1 cellular context compared by ENCODE assay signal in the genomic region with DNA sequence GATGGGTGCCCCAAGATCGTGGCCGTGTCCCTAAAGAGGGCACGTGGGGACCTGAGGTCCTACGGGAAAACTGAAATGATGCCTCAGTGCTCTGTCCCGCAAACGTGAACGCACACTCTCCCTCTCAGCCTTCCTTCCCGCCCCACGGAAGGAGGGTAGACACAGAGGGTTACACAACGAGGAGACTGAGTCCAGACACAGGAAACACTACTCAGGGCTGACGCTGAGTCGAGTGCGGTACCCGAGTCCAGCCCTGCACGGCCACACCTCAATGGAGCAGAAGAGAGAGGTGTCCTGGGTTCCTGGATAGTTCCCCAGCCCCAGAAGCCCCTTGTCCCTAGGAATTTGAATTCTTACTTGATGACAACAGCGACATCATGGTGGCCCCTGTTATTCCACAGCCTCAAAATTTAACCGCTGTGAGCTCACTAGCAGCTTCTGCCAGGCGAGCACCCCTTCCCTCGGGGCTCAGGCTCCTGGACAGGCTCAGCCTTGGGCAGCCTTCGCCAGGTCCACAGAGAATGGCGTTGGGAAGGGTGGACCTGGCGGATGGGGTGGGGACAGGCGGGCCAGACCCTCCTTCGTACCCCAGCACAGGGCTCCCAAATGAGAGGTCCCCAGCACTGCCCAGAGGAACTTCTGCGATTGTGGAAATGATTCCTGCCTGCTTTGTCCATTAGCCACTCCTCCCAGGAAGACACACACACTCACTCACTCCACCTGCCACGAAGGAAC.
A peak's percentile ranks its signal among the peaks of the same experiment; 100 is the strongest.
TF ChIP-seq lines count a peak whose summit lies in the region.

No MANE protein-coding gene starts in this region.

TF ChIP-seq in HepG2, 621 proteins besides CTCF, POLR2A, EP300 and RAD21 (continued from another document and continues in another):
- TF ChIP-seq SNAPC4 (CRISPR knock-in tag; IDR thresholded peaks at IDR 0.05) = 0 out of 2 replicates have a peak, but pooled peaks have one; percentile 9
- TF ChIP-seq ZNF101 (CRISPR knock-in tag; IDR thresholded peaks at IDR 0.05; ENCODE audit: borderline replicate concordance, low read depth) = no peak
- TF ChIP-seq PRPF4 (IDR thresholded peaks at IDR 0.05; ENCODE audit: low read depth, low read length, poor library complexity, severe bottlenecking) = no peak
- TF ChIP-seq NRL (CRISPR knock-in tag; IDR thresholded peaks at IDR 0.05; ENCODE audit: borderline replicate concordance) = no peak
- TF ChIP-seq, protein P1, sequence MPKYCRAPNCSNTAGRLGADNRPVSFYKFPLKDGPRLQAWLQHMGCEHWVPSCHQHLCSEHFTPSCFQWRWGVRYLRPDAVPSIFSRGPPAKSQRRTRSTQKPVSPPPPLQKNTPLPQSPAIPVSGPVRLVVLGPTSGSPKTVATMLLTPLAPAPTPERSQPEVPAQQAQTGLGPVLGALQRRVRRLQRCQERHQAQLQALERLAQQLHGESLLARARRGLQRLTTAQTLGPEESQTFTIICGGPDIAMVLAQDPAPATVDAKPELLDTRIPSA (CRISPR knock-in tag; IDR thresholded peaks at IDR 0.05; ENCODE audit: borderline replicate concordance) = no peak
- TF ChIP-seq E2F5 (CRISPR knock-in tag; conservative IDR thresholded peaks at IDR 0.05) = 0 out of 2 replicates have a peak, but pooled peaks have one; percentile 15
- TF ChIP-seq THAP9 (CRISPR knock-in tag; IDR thresholded peaks at IDR 0.05; ENCODE audit: borderline replicate concordance) = no peak; the same call in 1 of the 2 replicates
- TF ChIP-seq, protein P2, sequence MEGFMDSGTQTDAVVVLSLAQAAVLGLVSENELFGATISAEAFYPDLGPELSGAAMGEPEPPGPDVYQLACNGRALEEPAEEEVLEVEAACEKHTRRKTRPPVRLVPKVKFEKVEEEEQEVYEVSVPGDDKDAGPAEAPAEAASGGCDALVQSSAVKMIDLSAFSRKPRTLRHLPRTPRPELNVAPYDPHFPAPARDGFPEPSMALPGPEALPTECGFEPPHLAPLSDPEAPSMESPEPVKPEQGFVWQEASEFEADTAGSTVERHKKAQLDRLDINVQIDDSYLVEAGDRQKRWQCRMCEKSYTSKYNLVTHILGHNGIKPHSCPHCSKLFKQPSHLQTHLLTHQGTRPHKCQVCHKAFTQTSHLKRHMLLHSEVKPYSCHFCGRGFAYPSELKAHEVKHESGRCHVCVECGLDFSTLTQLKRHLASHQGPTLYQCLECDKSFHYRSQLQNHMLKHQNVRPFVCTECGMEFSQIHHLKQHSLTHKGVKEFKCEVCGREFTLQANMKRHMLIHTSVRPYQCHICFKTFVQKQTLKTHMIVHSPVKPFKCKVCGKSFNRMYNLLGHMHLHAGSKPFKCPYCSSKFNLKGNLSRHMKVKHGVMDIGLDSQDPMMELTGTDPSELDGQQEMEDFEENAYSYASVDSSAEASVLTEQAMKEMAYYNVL (CRISPR knock-in tag; IDR thresholded peaks at IDR 0.05; ENCODE audit: borderline replicate concordance) = no peak
- no peak for TF ChIP-seq MAFG (CRISPR knock-in tag; IDR thresholded peaks at IDR 0.05)
- no peak for TF ChIP-seq ZNF644 (CRISPR knock-in tag; IDR thresholded peaks at IDR 0.05; ENCODE audit: low read depth)
- no peak; the same call in 1 of the 2 replicates for TF ChIP-seq ZNF724P (CRISPR knock-in tag; IDR thresholded peaks at IDR 0.05; ENCODE audit: borderline replicate concordance)
- TF ChIP-seq, protein P3, sequence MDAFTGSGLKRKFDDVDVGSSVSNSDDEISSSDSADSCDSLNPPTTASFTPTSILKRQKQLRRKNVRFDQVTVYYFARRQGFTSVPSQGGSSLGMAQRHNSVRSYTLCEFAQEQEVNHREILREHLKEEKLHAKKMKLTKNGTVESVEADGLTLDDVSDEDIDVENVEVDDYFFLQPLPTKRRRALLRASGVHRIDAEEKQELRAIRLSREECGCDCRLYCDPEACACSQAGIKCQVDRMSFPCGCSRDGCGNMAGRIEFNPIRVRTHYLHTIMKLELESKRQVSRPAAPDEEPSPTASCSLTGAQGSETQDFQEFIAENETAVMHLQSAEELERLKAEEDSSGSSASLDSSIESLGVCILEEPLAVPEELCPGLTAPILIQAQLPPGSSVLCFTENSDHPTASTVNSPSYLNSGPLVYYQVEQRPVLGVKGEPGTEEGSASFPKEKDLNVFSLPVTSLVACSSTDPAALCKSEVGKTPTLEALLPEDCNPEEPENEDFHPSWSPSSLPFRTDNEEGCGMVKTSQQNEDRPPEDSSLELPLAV (CRISPR knock-in tag; conservative IDR thresholded peaks at IDR 0.05; ENCODE audit: low read depth) = no peak
- no peak for TF ChIP-seq PRMT3 (CRISPR knock-in tag; IDR thresholded peaks at IDR 0.05; ENCODE audit: borderline replicate concordance, low read depth)
- TF ChIP-seq ZNF224 (CRISPR knock-in tag; IDR thresholded peaks at IDR 0.05) = 0 out of 2 replicates have a peak, but pooled peaks have one; percentile 13
- TF ChIP-seq ZNF580 (CRISPR knock-in tag; IDR thresholded peaks at IDR 0.05; ENCODE audit: borderline replicate concordance, low read depth) = no peak
- no peak for TF ChIP-seq ZMYM2 (CRISPR knock-in tag; IDR thresholded peaks at IDR 0.05)
- no peak for TF ChIP-seq SMYD3 (CRISPR knock-in tag; IDR thresholded peaks at IDR 0.05)
- no peak for TF ChIP-seq ZFP82 (CRISPR knock-in tag; IDR thresholded peaks at IDR 0.05; ENCODE audit: borderline replicate concordance)
- TF ChIP-seq, protein P4, sequence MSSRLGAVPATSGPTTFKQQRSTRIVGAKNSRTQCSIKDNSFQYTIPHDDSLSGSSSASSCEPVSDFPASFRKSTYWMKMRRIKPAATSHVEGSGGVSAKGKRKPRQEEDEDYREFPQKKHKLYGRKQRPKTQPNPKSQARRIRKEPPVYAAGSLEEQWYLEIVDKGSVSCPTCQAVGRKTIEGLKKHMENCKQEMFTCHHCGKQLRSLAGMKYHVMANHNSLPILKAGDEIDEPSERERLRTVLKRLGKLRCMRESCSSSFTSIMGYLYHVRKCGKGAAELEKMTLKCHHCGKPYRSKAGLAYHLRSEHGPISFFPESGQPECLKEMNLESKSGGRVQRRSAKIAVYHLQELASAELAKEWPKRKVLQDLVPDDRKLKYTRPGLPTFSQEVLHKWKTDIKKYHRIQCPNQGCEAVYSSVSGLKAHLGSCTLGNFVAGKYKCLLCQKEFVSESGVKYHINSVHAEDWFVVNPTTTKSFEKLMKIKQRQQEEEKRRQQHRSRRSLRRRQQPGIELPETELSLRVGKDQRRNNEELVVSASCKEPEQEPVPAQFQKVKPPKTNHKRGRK (CRISPR knock-in tag; IDR thresholded peaks at IDR 0.05) = no peak
- TF ChIP-seq HOXD1 (CRISPR knock-in tag; IDR thresholded peaks at IDR 0.05) = no peak
- TF ChIP-seq KDM5B (CRISPR knock-in tag; IDR thresholded peaks at IDR 0.05; ENCODE audit: borderline replicate concordance) = no peak
- TF ChIP-seq HNRNPLL (IDR thresholded peaks at IDR 0.05; ENCODE audit: low read depth, low read length, poor library complexity, severe bottlenecking) = no peak
- TF ChIP-seq NKX3-1 (CRISPR knock-in tag; IDR thresholded peaks at IDR 0.05) = no peak
- TF ChIP-seq MYPOP (CRISPR knock-in tag; IDR thresholded peaks at IDR 0.05) = no peak
- TF ChIP-seq NFE2L1 (CRISPR knock-in tag; IDR thresholded peaks at IDR 0.05; ENCODE audit: borderline replicate concordance) = no peak
- TF ChIP-seq GZF1 (CRISPR knock-in tag; IDR thresholded peaks at IDR 0.05) = no peak
- TF ChIP-seq ZNF766 (CRISPR knock-in tag; IDR thresholded peaks at IDR 0.05; ENCODE audit: borderline replicate concordance) = no peak
- no peak for TF ChIP-seq NCOA5 (CRISPR knock-in tag; IDR thresholded peaks at IDR 0.05)
- no peak for TF ChIP-seq ZNF234 (CRISPR knock-in tag; conservative IDR thresholded peaks at IDR 0.05)
- TF ChIP-seq ZNF792 (CRISPR knock-in tag; IDR thresholded peaks at IDR 0.05) = no peak
- TF ChIP-seq ZNF550 (CRISPR knock-in tag; IDR thresholded peaks at IDR 0.05; ENCODE audit: borderline replicate concordance) = no peak
- TF ChIP-seq ZBTB10 (CRISPR knock-in tag; IDR thresholded peaks at IDR 0.05; ENCODE audit: borderline replicate concordance) = no peak
- TF ChIP-seq ZMYM3 (CRISPR knock-in tag; IDR thresholded peaks at IDR 0.05) = no peak
- no peak for TF ChIP-seq KLF9 (CRISPR knock-in tag; IDR thresholded peaks at IDR 0.05; ENCODE audit: low read depth)
